ENCODE assay signal across 10 cellular contexts in the genomic region with DNA sequence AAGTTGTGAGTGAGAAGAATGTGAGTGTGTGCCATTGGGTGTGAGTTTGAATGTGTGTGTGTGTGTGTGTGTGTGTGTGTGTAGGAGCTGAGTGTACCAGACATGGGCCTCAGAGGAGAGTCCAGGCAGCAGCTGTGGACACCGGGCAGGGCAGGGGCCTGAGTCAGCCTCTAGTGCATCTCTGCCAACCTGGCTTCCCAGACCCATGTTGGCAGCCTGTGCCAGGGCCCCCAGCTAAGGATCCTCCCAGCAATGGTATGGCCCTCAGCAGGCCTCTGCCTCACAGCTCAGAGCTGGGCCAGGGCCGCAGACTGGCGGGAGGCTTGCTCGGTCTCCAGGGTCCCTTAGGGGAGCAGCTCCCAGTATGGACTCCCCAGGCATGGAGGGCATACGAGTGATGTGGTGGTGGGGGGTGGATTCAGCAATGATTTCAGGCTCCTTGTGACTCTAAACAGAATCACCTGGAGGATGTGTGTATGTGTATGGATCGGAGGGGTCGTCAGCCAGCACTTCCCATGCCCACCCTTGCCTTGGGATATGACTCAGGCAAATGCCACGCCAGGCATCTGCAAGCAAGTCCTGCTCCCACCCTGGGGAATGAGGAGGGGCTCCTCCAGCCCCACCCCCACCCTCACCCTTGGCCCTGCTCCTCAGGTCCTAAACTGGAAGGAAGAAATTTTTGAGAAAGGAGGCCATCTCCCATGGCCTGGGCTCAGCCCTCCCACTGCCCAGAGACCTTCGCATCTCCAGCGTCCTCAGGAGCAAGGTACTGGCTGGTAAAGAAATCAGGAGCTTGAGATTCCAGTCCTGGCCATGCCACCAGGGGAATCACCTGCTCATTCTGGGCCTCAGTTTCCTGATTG. TPM values are rescaled to one million over a fixed set of nuclear protein-coding genes. Genes with fewer than 3 reads are reported as not detected.
DNase-seq lines count a peak whose midpoint lies in the region; TF ChIP-seq lines count a peak whose summit lies in the region.
"Had no signal": no experiment of that assay in that cellular context is flagged by ENCODE, and none has a peak within 500 bp of the region (broad histone marks: within the 10 kb centered on the region; RNA-seq: fewer than 3 reads in every experiment).

No MANE protein-coding gene starts in this region.

- peak overlapping the region; percentile 39 to 84 (median 64) for H3K4me3 Mint-ChIP-seq in nephron
- no peak overlapping the region for H3K4me3 Mint-ChIP-seq in T-helper 2 cell treated with Interferon-gamma antibody and Interleukin-4, amounts not matched to agents 5 μg/mL and 100 μg/mL, for 36 hours

- no peaks in the 10 kb centered on the region for H3K9me3 Mint-ChIP-seq in nephron
- H3K9me3 Mint-ChIP-seq in T-helper 2 cell treated with Interferon-gamma antibody and Interleukin-4, amounts not matched to agents 5 μg/mL and 100 μg/mL, for 36 hours: no peaks in the 10 kb centered on the region

- H3K27me3 Mint-ChIP-seq in nephron (ENCODE audit: low read depth): peaks cover 19% of the 10 kb centered on the region
- H3K27me3 Mint-ChIP-seq in T-helper 2 cell treated with Interferon-gamma antibody and Interleukin-4, amounts not matched to agents 5 μg/mL and 100 μg/mL, for 36 hours (ENCODE audit: low read depth): peaks cover 41% of the 10 kb centered on the region

- H3K4me1 Mint-ChIP-seq in nephron: peaks cover 53% of the 10 kb centered on the region
- H3K4me1 Mint-ChIP-seq in T-helper 2 cell treated with Interferon-gamma antibody and Interleukin-4, amounts not matched to agents 5 μg/mL and 100 μg/mL, for 36 hours (ENCODE audit: low read depth): no peaks in the 10 kb centered on the region

- peak overlapping the region in 2 of 3 experiments; percentile 51 to 59 for H3K27ac Mint-ChIP-seq in nephron
- H3K27ac Mint-ChIP-seq in T-helper 2 cell treated with Interferon-gamma antibody and Interleukin-4, amounts not matched to agents 5 μg/mL and 100 μg/mL, for 36 hours: no peak overlapping the region

- TF ChIP-seq CTCF in AG10803 (conservative IDR thresholded peaks at IDR 0.05; ENCODE audit: low read length) (no peak), nephron (IDR thresholded peaks at IDR 0.05; ENCODE audit: unreplicated experiment in 3 of 3) (no peak)

- H3K4me3 ChIP-seq in AG10803 (ENCODE audit: low read length): no peak overlapping the region

- no peaks in the 10 kb centered on the region for H3K36me3 Mint-ChIP-seq in nephron (ENCODE audit: low read depth)
- H3K36me3 Mint-ChIP-seq in T-helper 2 cell treated with Interferon-gamma antibody and Interleukin-4, amounts not matched to agents 5 μg/mL and 100 μg/mL, for 36 hours (ENCODE audit: low read depth): no peaks in the 10 kb centered on the region

- DNase-seq in AG10803 (ENCODE audit: low read depth) (peak; percentile 84), HS-27A (ENCODE audit: low read depth) (peak; percentile 76), ecto neural progenitor cell (ENCODE audit: low spot score) (peak; percentile 48), DMS153 treated with DMSO at 0.1 percent for 48 hours (lab: John Stamatoyannopoulos, UW; ENCODE audit: unreplicated experiment) (no peak), occipital lobe (lab: John Stamatoyannopoulos, UW) (no peak), OCI-M1 (lab: John Stamatoyannopoulos, UW) (no peak)
- no peak for DNase-seq in T-helper 2 cell treated with Interferon-gamma antibody and Interleukin-4, amounts not matched to agents 5 μg/mL and 100 μg/mL, for 36 hours (ENCODE audit: low spot score)
- DNase-seq: activated gamma-delta T cell, DMS79 treated with DMSO at 0.1 percent for 48 hours had no signal

RNA-seq across cellular contexts. Expression of a gene that starts 1.8 kb away (rescaled TPM):
- 5.9 TPM for total RNA-seq in occipital lobe

Comparison
In these comparisons a context has a peak if more than half of its experiments do, and no peak if none do; other contexts are left out.
1. DNase-seq: peak in AG10803 (single experiment), HS-27A (single experiment) and ecto neural progenitor cell (single experiment); none in T-helper 2 cell treated with Interferon-gamma antibody and Interleukin-4, amounts not matched to agents 5 μg/mL and 100 μg/mL, for 36 hours (single experiment), DMS153 treated with DMSO at 0.1 percent for 48 hours (single experiment), occipital lobe (single experiment) and OCI-M1 (single experiment).